In genomic region chr2:126784045-126784444, GRCh38 we compare ENCODE assay signal across 26 cellular contexts.
A peak's percentile ranks its signal among the peaks of the same experiment; 100 is the strongest.
DNase-seq lines count a peak whose midpoint lies in the region; ATAC-seq, FAIRE-seq and TF ChIP-seq lines count a peak whose summit lies in the region.
"Had no signal": no experiment of that assay in that cellular context is flagged by ENCODE, and none has a peak within 500 bp of the region (broad histone marks: within the 10 kb centered on the region; RNA-seq: fewer than 3 reads in every experiment).

No MANE protein-coding gene starts in this region.

- no peak overlapping the region for H3K4me2 ChIP-seq in HepG2 (ENCODE audit: low read depth, low read length)
- H3K4me2 ChIP-seq: BLaER1, SK-N-SH had no signal

- intact Hi-C loops in HepG2 (cut with micrococcal nuclease; ENCODE audit: unreplicated experiment), result no loop called here
- intact Hi-C loops in right lobe of liver (cut with DNase I), result no loop called here
- intact Hi-C loops in spleen (cut with DNase I; ENCODE audit: low total_unique reads), result no loop called here

- H3K9me3 ChIP-seq in HepG2 (ENCODE audit: low read length), result no peaks in the 10 kb centered on the region
- H3K9me3 ChIP-seq in right lobe of liver, result no peaks in the 10 kb centered on the region
- H3K9me3 ChIP-seq in spleen, result no peaks in the 10 kb centered on the region
- H3K9me3 ChIP-seq: BLaER1, Peyer's patch, SK-N-SH had no signal

- no peaks in the 10 kb centered on the region for H4K20me1 ChIP-seq in HepG2 (ENCODE audit: insufficient read depth, low read length)
- H4K20me1 ChIP-seq: BLaER1 had no signal

- no peak for TF ChIP-seq RAD21 in HepG2 (CRISPR knock-in tag; IDR thresholded peaks at IDR 0.05)

- H3K27ac ChIP-seq in HepG2 (ENCODE audit: extremely low read length, insufficient read depth, low read length) (no peak overlapping the region), right lobe of liver (no peak overlapping the region), spleen (no peak overlapping the region)
- H3K27ac ChIP-seq: BLaER1, Peyer's patch had no signal

- no peaks in the 10 kb centered on the region for H3K36me3 ChIP-seq in HepG2 (replicated peaks in 1 of 2; ENCODE audit: control insufficient read depth in 1 of 2, insufficient read depth in 2 of 2, low read length in 2 of 2)
- no peaks in the 10 kb centered on the region for H3K36me3 ChIP-seq in right lobe of liver
- H3K36me3 ChIP-seq in spleen, result no peaks in the 10 kb centered on the region
- H3K36me3 ChIP-seq: BLaER1, Peyer's patch had no signal

- POLR2A ChIA-PET in HepG2 (lab: Yijun Ruan, JAX), result no interaction called here

- H3K79me2 ChIP-seq in HepG2 (ENCODE audit: insufficient read depth, low read length), result no peaks in the 10 kb centered on the region

- TF ChIP-seq EP300 in HepG2 (IDR thresholded peaks at IDR 0.05; ENCODE audit: low read depth in 2 of 2, low read length in 2 of 2) (no peak), HepG2 (CRISPR knock-in tag; IDR thresholded peaks at IDR 0.05; ENCODE audit: borderline replicate concordance) (no peak)

- H3K27me3 ChIP-seq in HepG2 (ENCODE audit: control insufficient read depth in 1 of 2, insufficient read depth in 2 of 2, low read length in 2 of 2), result peaks cover 0 to 35% of the 10 kb centered on the region in 2 experiments; a peak in 4 of 5 replicates
- no peaks in the 10 kb centered on the region for H3K27me3 ChIP-seq in right lobe of liver
- H3K27me3 ChIP-seq in spleen (replicated peaks in 1 of 7), result peaks cover 0 to 32% (median 0%) of the 10 kb centered on the region in 7 donors
- H3K27me3 ChIP-seq: BLaER1, Peyer's patch had no signal

- CTCF ChIA-PET in HepG2 (lab: Yijun Ruan, JAX; ENCODE audit: low intra/inter-chr PET ratio, low total read pairs), result no interaction called here

- WGBS in HepG2 (ENCODE audit: low lambda C conversion rate), result 0% methylated on average over 4 of the region's 6 CpGs
- WGBS in right lobe of liver (ENCODE audit: insufficient coverage, low coverage, low lambda C conversion rate, missing lambda C conversion rate), result 73% methylated on average over 2 of the region's 6 CpGs
- 70 to 95% (median 82%) methylated on average over 6 of the region's 6 CpGs for WGBS in spleen, 5 donors

- ATAC-seq in HepG2, result peak; percentile 27; the same call in 2 of the 3 replicates
- ATAC-seq in right lobe of liver, result no peak
- ATAC-seq: GM12878 had no signal

- DNase-seq in NCI-H524 (lab: John Stamatoyannopoulos, UW) (peak; percentile 23 to 69), NCI-H524 treated with DMSO at 0.1 percent for 48 hours (lab: John Stamatoyannopoulos, UW) (no peak), HepG2 (ENCODE audit: low spot score) (no peak), right lobe of liver (no peak), SK-MEL-5 (ENCODE audit: low read depth, low spot score) (peak; percentile 14), spleen (peak; percentile 54), hepatic stellate cell (ENCODE audit: low spot score) (no peak), NCI-H1417 treated with DMSO at 0.1 percent for 48 hours (lab: John Stamatoyannopoulos, UW) (no peak)
- DNase-seq: CD4-positive, CD25-positive, alpha-beta regulatory T cell; DMS79; EL; GDM1; HCEC 1CT; NCI-H1048; NCI-H1417; NCI-H1694 treated with DMSO at 0.1 percent for 48 hours; NCI-H2081; NCI-H446; NCI-H526 treated with DMSO at 0.1 percent for 48 hours; OCI-M1; Peyer's patch; SIG-M5; SK-N-SH had no signal

- H2AFZ ChIP-seq in HepG2 (ENCODE audit: low read length), result no peak overlapping the region

- H3K4me3 ChIP-seq in HepG2 (replicated peaks in 1 of 3; ENCODE audit: insufficient read depth in 1 of 3, low read depth in 2 of 3, low read length in 3 of 3) (no peak overlapping the region), right lobe of liver (no peak overlapping the region), spleen (no peak overlapping the region)
- H3K4me3 ChIP-seq: BLaER1, GM12878, Peyer's patch had no signal

- FAIRE-seq in HepG2 (lab: Jason Lieb, UNC), result no peak
- FAIRE-seq: GM12878, H1 had no signal

- in situ Hi-C loops in HepG2 (cut with HindIII; ENCODE audit: extremely low pct_ligation_motif_present, low pct_unique_long_range_greater_than_20kb), result loop anchor here (25.0 kb wide), 1 partner anchor 1972 kb away; no protein-coding TSS in a partner anchor
- in situ Hi-C loops in SK-MEL-5 (cut with HindIII; ENCODE audit: low pct_unique_long_range_greater_than_20kb, low sequenced_read_pairs), result no loop called here

- TF ChIP-seq CTCF in HepG2 (CRISPR knock-in tag; IDR thresholded peaks at IDR 0.05), result no peak
- no peak for TF ChIP-seq CTCF in right lobe of liver (IDR thresholded peaks at IDR 0.05)
- TF ChIP-seq CTCF in spleen (IDR thresholded peaks at IDR 0.05 in 8 of 11, conservative IDR thresholded peaks at IDR 0.05 in 3 of 11), result no peak

- no peak for TF ChIP-seq POLR2A in HepG2 (IDR thresholded peaks at IDR 0.05; ENCODE audit: insufficient read depth in 1 of 2, low read depth in 2 of 2, low read length in 2 of 2)
- TF ChIP-seq POLR2A in right lobe of liver (IDR thresholded peaks at IDR 0.05), result no peak
- no peak for TF ChIP-seq POLR2A in spleen (IDR thresholded peaks at IDR 0.05)

- H3K4me1 ChIP-seq in HepG2 (ENCODE audit: insufficient read depth, low read length) (no peaks in the 10 kb centered on the region), right lobe of liver (no peaks in the 10 kb centered on the region), spleen (no peaks in the 10 kb centered on the region)
- H3K4me1 ChIP-seq: BLaER1, Peyer's patch had no signal

- no TSS peak for BruUV-seq in HepG2 (replicated peaks; lab: Mats Ljungman, UMichigan)

- no peak overlapping the region for H3K9ac ChIP-seq in HepG2 (ENCODE audit: insufficient read depth, low read depth, low read length)
- H3K9ac ChIP-seq: BLaER1, SK-N-SH had no signal

TF ChIP-seq in HepG2, 621 proteins besides CTCF, POLR2A, EP300 and RAD21 (continues in another document):
- TF ChIP-seq ZNF12 (CRISPR knock-in tag; IDR thresholded peaks at IDR 0.05) (no peak), AHDC1 (CRISPR knock-in tag; IDR thresholded peaks at IDR 0.05; ENCODE audit: borderline replicate concordance) (no peak), DZIP1 (CRISPR knock-in tag; IDR thresholded peaks at IDR 0.05) (no peak)

Comparison
In these comparisons a context has a peak if more than half of its experiments do, and no peak if none do; other contexts are left out.
1. DNase-seq: peak in NCI-H524 (2 of 2), SK-MEL-5 (single experiment) and spleen (single experiment); none in NCI-H524 treated with DMSO at 0.1 percent for 48 hours (single experiment), HepG2 (single experiment), right lobe of liver (0 of 3), hepatic stellate cell (single experiment) and NCI-H1417 treated with DMSO at 0.1 percent for 48 hours (single experiment).